Comparison of ENCODE assay signal across 1 cellular context in genomic region chr16:12062343-12063003, GRCh38.
TF ChIP-seq lines count a peak whose summit lies in the region.

No MANE protein-coding gene starts in this region.

TF ChIP-seq in HEK293, 187 proteins besides CTCF, POLR2A, EP300 and RAD21 (continued from another document):
- TF ChIP-seq ZBTB49 (tag by site-specific recombination; IDR thresholded peaks at IDR 0.05; ENCODE audit: low read depth) (no peak), ZNF830 (tag by site-specific recombination; IDR thresholded peaks at IDR 0.05; ENCODE audit: low read depth) (no peak), ZNF677 (tag by site-specific recombination; IDR thresholded peaks at IDR 0.05) (no peak), ZBTB48 (tag by site-specific recombination; IDR thresholded peaks at IDR 0.05) (no peak), ZNF561 (tag by site-specific recombination; IDR thresholded peaks at IDR 0.05; ENCODE audit: borderline replicate concordance) (no peak), ZNF26 (tag by site-specific recombination; IDR thresholded peaks at IDR 0.05) (no peak), ZNF624 (tag by site-specific recombination; IDR thresholded peaks at IDR 0.05) (no peak), ZNF785 (tag by site-specific recombination; IDR thresholded peaks at IDR 0.05) (no peak), ZNF521 (tag by site-specific recombination; IDR thresholded peaks at IDR 0.05) (no peak), ZBTB21 (tag by site-specific recombination; IDR thresholded peaks at IDR 0.05) (peak; percentile 66), ZNF416 (tag by site-specific recombination; IDR thresholded peaks at IDR 0.05) (no peak), ZNF585B (tag by site-specific recombination; IDR thresholded peaks at IDR 0.05) (no peak), ZNF148 (tag by site-specific recombination; IDR thresholded peaks at IDR 0.05; ENCODE audit: borderline replicate concordance) (no peak), ZNF16 (tag by site-specific recombination; IDR thresholded peaks at IDR 0.05; ENCODE audit: low read depth) (no peak), ZFP3 (tag by site-specific recombination; IDR thresholded peaks at IDR 0.05; ENCODE audit: low read depth) (no peak), TSHZ1 (tag by site-specific recombination; IDR thresholded peaks at IDR 0.05; ENCODE audit: borderline replicate concordance) (peak; percentile 18; the same call in 1 of the 2 replicates), ZNF362 (tag by site-specific recombination; IDR thresholded peaks at IDR 0.05) (no peak), SP2 (tag by site-specific recombination; IDR thresholded peaks at IDR 0.05) (no peak), ZSCAN30 (tag by site-specific recombination; IDR thresholded peaks at IDR 0.05) (no peak), PATZ1 (tag by site-specific recombination; IDR thresholded peaks at IDR 0.05) (no peak), MEIS1 (CRISPR knock-in tag; IDR thresholded peaks at IDR 0.05; ENCODE audit: borderline replicate concordance) (no peak), ZNF133 (tag by site-specific recombination; IDR thresholded peaks at IDR 0.05) (no peak), ZFHX2 (tag by site-specific recombination; conservative IDR thresholded peaks at IDR 0.05) (no peak), WT1 (tag by site-specific recombination; IDR thresholded peaks at IDR 0.05) (no peak), ZNF274 (IDR thresholded peaks at IDR 0.05; ENCODE audit: low read length) (no peak), ZNF274 (tag by site-specific recombination; IDR thresholded peaks at IDR 0.05; ENCODE audit: borderline replicate concordance) (no peak), PBX3 (CRISPR knock-in tag; IDR thresholded peaks at IDR 0.05) (no peak), HOXC10 (CRISPR knock-in tag; IDR thresholded peaks at IDR 0.05) (no peak), ZNF138 (tag by site-specific recombination; IDR thresholded peaks at IDR 0.05; ENCODE audit: borderline replicate concordance) (0 out of 2 replicates have a peak, but pooled peaks have one; percentile 76), ZNF366 (tag by site-specific recombination; conservative IDR thresholded peaks at IDR 0.05) (no peak), ZNF423 (tag by site-specific recombination; IDR thresholded peaks at IDR 0.05) (no peak), HOXA7 (CRISPR knock-in tag; IDR thresholded peaks at IDR 0.05; ENCODE audit: borderline replicate concordance) (no peak), ZNF350 (tag by site-specific recombination; IDR thresholded peaks at IDR 0.05) (no peak), ZNF555 (tag by site-specific recombination; conservative IDR thresholded peaks at IDR 0.05) (peak; percentile 97), AEBP2 (tag by site-specific recombination; IDR thresholded peaks at IDR 0.05; ENCODE audit: borderline replicate concordance) (no peak), ZNF354C (tag by site-specific recombination; IDR thresholded peaks at IDR 0.05; ENCODE audit: borderline replicate concordance, low read depth) (peak; percentile 92; the same call in 1 of the 2 replicates)
